14 cellular contexts compared by ENCODE assay signal in genomic region chr1:62494137-62494536, GRCh38. TPM values are rescaled to one million over a fixed set of nuclear protein-coding genes. Genes with fewer than 3 reads are reported as not detected.
DNase-seq lines count a peak whose midpoint lies in the region; ATAC-seq and TF ChIP-seq lines count a peak whose summit lies in the region.
"Had no signal": no experiment of that assay in that cellular context is flagged by ENCODE, and none has a peak within 500 bp of the region (broad histone marks: within the 10 kb centered on the region; RNA-seq: fewer than 3 reads in every experiment).

No MANE protein-coding gene starts in this region.

- H3K4me2 ChIP-seq in GM23338 (no peak overlapping the region), SK-N-SH (0 out of 2 replicates have a peak overlapping the region, but pooled peaks have one; percentile 15)

- no peaks in the 10 kb centered on the region for H3K27me3 Mint-ChIP-seq in GM23338 (ENCODE audit: insufficient read depth, low read depth, poor library complexity)
- H3K27me3 Mint-ChIP-seq: CD4-positive, alpha-beta memory T cell had no signal

- H2AFZ ChIP-seq in GM23338: no peak overlapping the region
- H2AFZ ChIP-seq in SK-N-SH (ENCODE audit: low read depth): no peak overlapping the region
- H2AFZ ChIP-seq: GM23248 had no signal

- H3K9me2 ChIP-seq in GM23338 (ENCODE audit: insufficient read depth) (no peaks in the 10 kb centered on the region), SK-N-SH (no peaks in the 10 kb centered on the region)

- no peaks in the 10 kb centered on the region for H3K79me2 ChIP-seq in GM23338 (replicated peaks; ENCODE audit: insufficient read depth)
- H3K79me2 ChIP-seq in SK-N-SH (ENCODE audit: insufficient read depth): no peaks in the 10 kb centered on the region

- no peak overlapping the region for H3K4me3 Mint-ChIP-seq in GM23338
- H3K4me3 Mint-ChIP-seq: CD4-positive, alpha-beta memory T cell; HFFc6 had no signal

- no peak overlapping the region for H3K9ac ChIP-seq in HUES48 (ENCODE audit: low read depth, low read length)
- H3K9ac ChIP-seq in SK-N-SH: no peak overlapping the region
- H3K9ac ChIP-seq: GM23248 had no signal

- no peaks in the 10 kb centered on the region for H3K9me3 Mint-ChIP-seq in GM23338
- H3K9me3 Mint-ChIP-seq: CD4-positive, alpha-beta memory T cell; HFFc6 had no signal

- POLR2A ChIA-PET in SK-N-SH (lab: Yijun Ruan, JAX): no interaction called here

- peaks cover 6% of the 10 kb centered on the region; the same call in 2 of the 3 replicates for H3K36me3 Mint-ChIP-seq in GM23338 (ENCODE audit: low read depth)

- no peak overlapping the region for H3K27ac ChIP-seq in GM23338 (ENCODE audit: low read depth)
- H3K27ac ChIP-seq in HUES48 (ENCODE audit: low read depth, low read length): peak overlapping the region; percentile 7
- H3K27ac ChIP-seq in SK-N-SH (ENCODE audit: low read depth in 2 of 2, low read length in 1 of 2): peak overlapping the region in 1 of 2 experiments; percentile 66; a peak in 2 of 4 replicates
- H3K27ac ChIP-seq: GM23248 had no signal

- no peaks in the 10 kb centered on the region for H3K4me1 ChIP-seq in GM23338 (ENCODE audit: insufficient read depth)
- H3K4me1 ChIP-seq in HUES48 (ENCODE audit: control insufficient read depth, insufficient read depth, low read length): peaks cover 9% of the 10 kb centered on the region; the same call in 1 of the 2 replicates
- peaks cover 0 to 10% of the 10 kb centered on the region in 2 experiments; a peak in 1 of 4 replicates for H3K4me1 ChIP-seq in SK-N-SH (ENCODE audit: control insufficient read depth in 1 of 2, insufficient read depth in 2 of 2, low read depth in 1 of 2, low read length in 1 of 2)
- H3K4me1 ChIP-seq: HAP-1 had no signal

- TF ChIP-seq CTCF in GM23338 (conservative IDR thresholded peaks at IDR 0.05; ENCODE audit: low read depth in 2 of 2): no peak
- no peak for TF ChIP-seq CTCF in SK-N-SH (IDR thresholded peaks at IDR 0.05)

- H3F3A ChIP-seq in GM23338 (replicated peaks; ENCODE audit: low read depth): no peaks in the 10 kb centered on the region
- peaks cover 28% of the 10 kb centered on the region for H3F3A ChIP-seq in SK-N-SH (replicated peaks; ENCODE audit: insufficient read depth)

- no peak for ATAC-seq in GM23338

- H3K4me1 Mint-ChIP-seq in GM23338: peaks cover 13% of the 10 kb centered on the region; the same call in 2 of the 3 replicates
- H3K4me1 Mint-ChIP-seq: CD4-positive, alpha-beta memory T cell had no signal

- H3K4me3 ChIP-seq in GM23338 (no peak overlapping the region), HUES48 (ENCODE audit: low read depth, low read length) (no peak overlapping the region), SK-N-SH (ENCODE audit: low read depth in 2 of 2, low read length in 1 of 2) (no peak overlapping the region)
- H3K4me3 ChIP-seq: GM23248, HAP-1 had no signal

- H4K20me1 ChIP-seq in GM23338 (replicated peaks; ENCODE audit: insufficient read depth): no peaks in the 10 kb centered on the region
- H4K20me1 ChIP-seq in SK-N-SH (ENCODE audit: insufficient read depth): no peaks in the 10 kb centered on the region

- CTCF ChIA-PET in SK-N-SH (lab: Yijun Ruan, JAX): interaction anchor here (1.3 kb wide), 1 partner anchor 14 kb away, joined by 7 read pairs; no protein-coding TSS in a partner anchor

- TF ChIP-seq RAD21 in SK-N-SH (IDR thresholded peaks at IDR 0.05; ENCODE audit: low read length): no peak

- H3K27me3 ChIP-seq in GM23338 (ENCODE audit: insufficient read depth) (no peaks in the 10 kb centered on the region), HUES48 (ENCODE audit: control insufficient read depth, insufficient read depth, low read length) (no peaks in the 10 kb centered on the region), SK-N-SH (ENCODE audit: insufficient read depth) (no peaks in the 10 kb centered on the region)

- H3K36me3 ChIP-seq in GM23338 (ENCODE audit: insufficient read depth) (no peaks in the 10 kb centered on the region), HUES48 (ENCODE audit: control insufficient read depth, insufficient read depth, low read length) (peaks cover 11% of the 10 kb centered on the region; the same call in 1 of the 2 replicates), SK-N-SH (replicated peaks in 1 of 2; ENCODE audit: control insufficient read depth in 1 of 2, insufficient read depth in 2 of 2, low read length in 1 of 2) (peaks cover 47 to 67% of the 10 kb centered on the region in 2 experiments)

- H3K27ac Mint-ChIP-seq in GM23338: no peak overlapping the region
- H3K27ac Mint-ChIP-seq: CD4-positive, alpha-beta memory T cell; HFFc6 had no signal

- peak; percentile 8 for DNase-seq in GM23338 (ENCODE audit: low spot score)
- DNase-seq in SK-N-SH: no peak
- no peak for DNase-seq in NCI-H2196 (lab: John Stamatoyannopoulos, UW; ENCODE audit: unreplicated experiment)
- no peak for DNase-seq in SW 1271 (lab: John Stamatoyannopoulos, UW)
- DNase-seq in stimulated activated CD4-positive, alpha-beta T cell treated with anti-CD3 and anti-CD28 coated beads, Interleukin-4, amount 100 ng/mL, for 24 hours: no peak
- DNase-seq: C1 segment of cervical spinal cord; CD4-positive, alpha-beta memory T cell; COR-L47; DMS153; DND-41; HFFc6 had no signal

- TF ChIP-seq EP300 in SK-N-SH (IDR thresholded peaks at IDR 0.05; ENCODE audit: borderline replicate concordance in 1 of 2, low read depth in 1 of 2, low read length in 1 of 2): no peak

- H3K9me3 ChIP-seq in HUES48 (ENCODE audit: control insufficient read depth, insufficient read depth, low read length) (no peaks in the 10 kb centered on the region), SK-N-SH (no peaks in the 10 kb centered on the region)
- H3K9me3 ChIP-seq: HAP-1 had no signal

- 92% methylated on average over 4 of the region's 4 CpGs for WGBS in SK-N-SH (ENCODE audit: low lambda C conversion rate)

TF ChIP-seq in GM23338, 12 proteins besides CTCF, POLR2A, EP300 and RAD21 (continues in another document):
- TF ChIP-seq EZH2phosphoT487 (IDR thresholded peaks at IDR 0.05; ENCODE audit: unreplicated experiment): no peak
- TF ChIP-seq, protein P1, sequence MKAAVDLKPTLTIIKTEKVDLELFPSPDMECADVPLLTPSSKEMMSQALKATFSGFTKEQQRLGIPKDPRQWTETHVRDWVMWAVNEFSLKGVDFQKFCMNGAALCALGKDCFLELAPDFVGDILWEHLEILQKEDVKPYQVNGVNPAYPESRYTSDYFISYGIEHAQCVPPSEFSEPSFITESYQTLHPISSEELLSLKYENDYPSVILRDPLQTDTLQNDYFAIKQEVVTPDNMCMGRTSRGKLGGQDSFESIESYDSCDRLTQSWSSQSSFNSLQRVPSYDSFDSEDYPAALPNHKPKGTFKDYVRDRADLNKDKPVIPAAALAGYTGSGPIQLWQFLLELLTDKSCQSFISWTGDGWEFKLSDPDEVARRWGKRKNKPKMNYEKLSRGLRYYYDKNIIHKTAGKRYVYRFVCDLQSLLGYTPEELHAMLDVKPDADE (IDR thresholded peaks at IDR 0.05): no peak
- no peak for TF ChIP-seq NANOG (IDR thresholded peaks at IDR 0.05; ENCODE audit: borderline replicate concordance)

TF ChIP-seq in SK-N-SH, 30 proteins besides CTCF, POLR2A, EP300 and RAD21:
- TF ChIP-seq SIN3A (IDR thresholded peaks at IDR 0.05; ENCODE audit: borderline replicate concordance, low read depth, low read length): no peak
- no peak for TF ChIP-seq TAF1 (IDR thresholded peaks at IDR 0.05; ENCODE audit: borderline replicate concordance, low read depth, low read length)
- no peak for TF ChIP-seq GATA2 (CRISPR knock-in tag; IDR thresholded peaks at IDR 0.05)
- TF ChIP-seq USF2 (IDR thresholded peaks at IDR 0.05; ENCODE audit: borderline replicate concordance, low read depth, low read length): no peak
- TF ChIP-seq FOSL2 (IDR thresholded peaks at IDR 0.05; ENCODE audit: borderline replicate concordance, low read depth): no peak
- TF ChIP-seq RCOR1 (IDR thresholded peaks at IDR 0.05; ENCODE audit: low read length): no peak
- TF ChIP-seq, protein P2, sequence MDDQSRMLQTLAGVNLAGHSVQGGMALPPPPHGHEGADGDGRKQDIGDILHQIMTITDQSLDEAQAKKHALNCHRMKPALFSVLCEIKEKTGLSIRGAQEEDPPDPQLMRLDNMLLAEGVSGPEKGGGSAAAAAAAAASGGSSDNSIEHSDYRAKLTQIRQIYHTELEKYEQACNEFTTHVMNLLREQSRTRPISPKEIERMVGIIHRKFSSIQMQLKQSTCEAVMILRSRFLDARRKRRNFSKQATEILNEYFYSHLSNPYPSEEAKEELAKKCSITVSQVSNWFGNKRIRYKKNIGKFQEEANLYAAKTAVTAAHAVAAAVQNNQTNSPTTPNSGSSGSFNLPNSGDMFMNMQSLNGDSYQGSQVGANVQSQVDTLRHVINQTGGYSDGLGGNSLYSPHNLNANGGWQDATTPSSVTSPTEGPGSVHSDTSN (IDR thresholded peaks at IDR 0.05): no peak
- TF ChIP-seq POLR2AphosphoS5 (IDR thresholded peaks at IDR 0.05; ENCODE audit: low read depth, low read length): no peak
- TF ChIP-seq NRF1 (IDR thresholded peaks at IDR 0.05; ENCODE audit: low read depth, low read length): no peak
- TF ChIP-seq CHD2 (IDR thresholded peaks at IDR 0.05; ENCODE audit: low read length, partially characterized antibody): no peak
- TF ChIP-seq EZH2phosphoT487 (IDR thresholded peaks at IDR 0.05; ENCODE audit: borderline replicate concordance, low read depth): no peak
- no peak for TF ChIP-seq FOXM1 (IDR thresholded peaks at IDR 0.05; ENCODE audit: low read depth)
- TF ChIP-seq TEAD4 (IDR thresholded peaks at IDR 0.05; ENCODE audit: borderline replicate concordance, insufficient read depth): no peak
- TF ChIP-seq SMC3 (IDR thresholded peaks at IDR 0.05; ENCODE audit: low read depth, low read length): no peak

RNA-seq across cellular contexts. Expression of gene USP1, which starts 57.3 kb away (rescaled TPM):
- 45.2 and 45.6 TPM in 2 replicates for total RNA-seq in GM23338 (2014; rRNA removed; shearing (Covaris generic))
- 53.3 and 74.6 TPM in 2 replicates for polyA plus RNA-seq in GM23338 (2016; fragmentation: Nextera tagmentation; extraction: Ambion mirVana)
- polyA plus RNA-seq in SK-N-SH (2012; rRNA removed): 3.9 and 4.3 TPM in 2 replicates
- polyA plus RNA-seq in SK-N-SH (2012; cell fraction: cytosol; rRNA removed): 6.5 and 8.3 TPM in 2 replicates
- 3.0 and 3.3 TPM in 2 replicates for polyA plus RNA-seq in SK-N-SH (2012; cell fraction: nucleus; rRNA removed)
